In the genomic region with DNA sequence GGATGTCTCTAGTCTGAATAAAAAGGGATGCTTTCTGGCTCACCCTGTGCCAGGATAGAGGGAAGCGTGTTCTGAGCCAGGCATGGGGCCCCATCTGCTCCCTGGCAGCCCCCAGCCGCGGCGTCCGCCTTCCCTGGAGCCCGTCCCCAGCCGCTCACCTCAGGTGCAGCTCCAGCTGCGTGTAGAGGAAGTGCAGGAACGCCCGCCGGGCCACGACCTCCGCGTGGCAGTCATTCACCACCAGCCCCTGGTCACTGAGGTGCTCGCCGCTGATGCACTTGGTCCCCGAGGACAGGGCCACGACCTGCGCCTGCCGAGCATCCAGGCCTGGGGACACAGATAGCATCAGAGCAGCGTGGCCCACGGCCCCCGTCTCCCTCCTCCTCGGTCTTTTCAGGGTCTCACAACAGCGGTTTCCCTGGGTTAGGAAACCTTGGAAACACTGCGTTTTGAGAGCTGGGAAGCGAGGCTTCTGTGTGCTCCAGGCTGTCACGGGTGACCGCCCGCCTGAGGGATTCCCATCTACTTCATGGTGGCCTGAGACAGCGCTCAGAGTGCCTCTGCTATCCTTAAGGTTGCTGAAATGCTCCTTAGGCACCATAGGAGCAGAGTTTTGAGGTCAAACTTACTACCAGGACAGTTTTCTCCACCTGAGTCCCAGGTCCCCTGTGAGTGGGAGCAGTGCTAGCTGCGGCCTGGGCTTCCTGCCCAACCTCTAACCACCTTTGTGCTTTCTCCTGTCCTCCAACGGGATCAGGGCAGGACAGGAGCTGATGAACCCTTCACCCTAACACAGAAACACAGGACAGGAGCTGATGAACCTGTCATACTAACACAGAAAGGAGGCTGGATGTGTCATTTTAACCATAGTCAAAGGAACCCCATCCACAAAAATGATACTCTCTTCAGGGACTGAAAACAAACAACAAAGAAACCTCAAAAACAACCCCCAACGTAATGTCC, we compare ENCODE assay signal across 13 cellular contexts.
"Had no signal": no experiment of that assay in that cellular context is flagged by ENCODE, and none has a peak within 500 bp of the region (broad histone marks: within the 10 kb centered on the region; RNA-seq: fewer than 3 reads in every experiment).

No MANE protein-coding gene starts in this region.

- H3K27ac Mint-ChIP-seq: T-helper 1 cell treated with Interleukin-12 subunit alpha and Interleukin-12 subunit beta and Interleukin-4 antibody, amounts not matched to agents 30 μg/mL and 1 μg/mL, for 36 hours had no signal

- H3K4me3 ChIP-seq: tibial nerve, vagina had no signal

- H3K4me1 ChIP-seq: tibial nerve, vagina had no signal

- H3K36me3 ChIP-seq: tibial nerve, vagina had no signal

- H3K4me3 Mint-ChIP-seq: effector memory CD8-positive, alpha-beta T cell; naive B cell; T-helper 1 cell treated with Interleukin-12 subunit alpha and Interleukin-12 subunit beta and Interleukin-4 antibody, amounts not matched to agents 30 μg/mL and 1 μg/mL, for 36 hours had no signal

- H3K9me3 ChIP-seq: tibial nerve, vagina had no signal

- H3K9me3 Mint-ChIP-seq: effector memory CD8-positive, alpha-beta T cell; T-helper 1 cell treated with Interleukin-12 subunit alpha and Interleukin-12 subunit beta and Interleukin-4 antibody, amounts not matched to agents 30 μg/mL and 1 μg/mL, for 36 hours had no signal

- H3K27ac ChIP-seq: tibial nerve, vagina had no signal

- FAIRE-seq: astrocyte, kidney had no signal

- ATAC-seq: effector memory CD8-positive, alpha-beta T cell had no signal

- DNase-seq: activated CD4-positive, alpha-beta T cell treated with anti-CD3 and anti-CD28 coated beads for 48 hours; activated CD8-positive, alpha-beta memory T cell treated with anti-CD3 and anti-CD28 coated beads for 24 hours; activated naive CD4-positive, alpha-beta T cell treated with Interleukin-2 at 50 U/mL for 16 hours; cortex of kidney; effector memory CD8-positive, alpha-beta T cell; kidney; naive B cell; nucleus accumbens; stimulated activated CD4-positive, alpha-beta T cell treated with anti-CD3 and anti-CD28 coated beads, Interleukin-4, amount 100 ng/mL, for 24 hours had no signal

- H3K27me3 ChIP-seq: vagina had no signal
